Comparison of ENCODE assay signal across 8 cellular contexts in genomic region chr19:13430790-13431582, GRCh38.
A peak's percentile ranks its signal among the peaks of the same experiment; 100 is the strongest.
DNase-seq lines count a peak whose midpoint lies in the region; ATAC-seq and TF ChIP-seq lines count a peak whose summit lies in the region.

No MANE protein-coding gene starts in this region.

- WGBS in upper lobe of left lung, 2 donors, result 76% methylated on average over 5 of the region's 5 CpGs

- no peaks in the 10 kb centered on the region for H3K27me3 ChIP-seq in effector memory CD4-positive, alpha-beta T cell (replicated peaks; ENCODE audit: control insufficient read depth, insufficient read depth, low read length, poor library complexity, severe bottlenecking)
- no peaks in the 10 kb centered on the region for H3K27me3 ChIP-seq in upper lobe of left lung

- no peaks in the 10 kb centered on the region for H3K27me3 Mint-ChIP-seq in nephron (ENCODE audit: low read depth)

- H3K27ac ChIP-seq in effector memory CD4-positive, alpha-beta T cell (ENCODE audit: insufficient read depth, low read length, poor library complexity, severe bottlenecking), result no peak overlapping the region
- H3K27ac ChIP-seq in upper lobe of left lung, result no peak overlapping the region

- H3K4me3 ChIP-seq in LNCaP clone FGC (ENCODE audit: low read depth, low read length) (no peak overlapping the region), upper lobe of left lung (no peak overlapping the region)
- no peak overlapping the region for H3K4me3 ChIP-seq in effector memory CD4-positive, alpha-beta T cell (ENCODE audit: insufficient read depth, low read depth, low read length, poor library complexity, severe bottlenecking)

- no peaks in the 10 kb centered on the region for H3K9me3 Mint-ChIP-seq in nephron

- no peaks in the 10 kb centered on the region for H3K4me1 Mint-ChIP-seq in nephron

- H3K4me1 ChIP-seq in effector memory CD4-positive, alpha-beta T cell (ENCODE audit: control insufficient read depth, insufficient read depth, low read length, poor library complexity, severe bottlenecking), result no peaks in the 10 kb centered on the region
- no peaks in the 10 kb centered on the region for H3K4me1 ChIP-seq in upper lobe of left lung

- H3K27ac Mint-ChIP-seq in nephron, result no peak overlapping the region

- no peaks in the 10 kb centered on the region for H3K36me3 Mint-ChIP-seq in nephron (ENCODE audit: low read depth)

- peak; percentile 52 for TF ChIP-seq CTCF in LNCaP clone FGC (IDR thresholded peaks at IDR 0.05; ENCODE audit: control insufficient read depth, extremely low read depth, insufficient read depth)
- peak; percentile 13 to 35 (median 22) for TF ChIP-seq CTCF in nephron (IDR thresholded peaks at IDR 0.05; ENCODE audit: unreplicated experiment in 3 of 3)
- TF ChIP-seq CTCF in upper lobe of left lung (IDR thresholded peaks at IDR 0.05), result peak; percentile 47 to 59 (median 50)

- ATAC-seq in upper lobe of left lung (ENCODE audit: low FRiP score in 2 of 2) (peak; percentile 42 to 59), GM18505 (IDR thresholded peaks at IDR 0.05; ENCODE audit: unreplicated experiment) (no peak), GM21717 (IDR thresholded peaks at IDR 0.05; ENCODE audit: unreplicated experiment) (no peak)

- H3K9me3 ChIP-seq in effector memory CD4-positive, alpha-beta T cell (ENCODE audit: control insufficient read depth, low read length), result no peaks in the 10 kb centered on the region
- H3K9me3 ChIP-seq in upper lobe of left lung, result peaks cover 0 to 5% (median 1%) of the 10 kb centered on the region in 4 donors

- no peaks in the 10 kb centered on the region for H3K36me3 ChIP-seq in effector memory CD4-positive, alpha-beta T cell (ENCODE audit: control insufficient read depth, insufficient read depth, low read length)
- no peaks in the 10 kb centered on the region for H3K36me3 ChIP-seq in upper lobe of left lung

- no peak overlapping the region for H3K4me3 Mint-ChIP-seq in nephron

- no peak for TF ChIP-seq EP300 in upper lobe of left lung (IDR thresholded peaks at IDR 0.05)

- no peak for TF ChIP-seq POLR2A in upper lobe of left lung (IDR thresholded peaks at IDR 0.05)
- no peak for TF ChIP-seq POLR2A in GM18505 (IDR thresholded peaks at IDR 0.05; ENCODE audit: borderline replicate concordance, extremely low read depth, insufficient read depth, insufficient read length)

- DNase-seq in GM04504 (ENCODE audit: low read depth) (peak; percentile 14), LNCaP clone FGC (ENCODE audit: low read depth) (no peak), upper lobe of left lung (peak in 1 of 2 donors; percentile 26)
- peak; percentile 28 to 42 for DNase-seq in activated CD4-positive, alpha-beta T cell treated with anti-CD3 and anti-CD28 coated beads for 4 hours
- peak; percentile 3 to 26 (median 13) for DNase-seq in effector memory CD4-positive, alpha-beta T cell

Comparison
In these comparisons a context has a peak if more than half of its experiments do, and no peak if none do; other contexts are left out.
1. ATAC-seq: peak in upper lobe of left lung (2 of 2); none in GM18505 (single experiment) and GM21717 (single experiment).
2. Peak in every context shown above with its lines, with median percentiles within 50 percentile points of each other: CTCF ChIP-seq.